Comparison of ENCODE assay signal across 8 cellular contexts in genomic region chr12:65232490-65233077, GRCh38. TPM values are rescaled to one million over a fixed set of nuclear protein-coding genes. Genes with fewer than 3 reads are reported as not detected.
DNase-seq lines count a peak whose midpoint lies in the region; ATAC-seq and TF ChIP-seq lines count a peak whose summit lies in the region.

No MANE protein-coding gene starts in this region.

- no peak overlapping the region for H3K4me3 ChIP-seq in foreskin fibroblast (ENCODE audit: low read depth in 1 of 2, low read length in 2 of 2)
- H3K4me3 ChIP-seq in upper lobe of left lung, result no peak overlapping the region

- WGBS in upper lobe of left lung, 2 donors, result 17 to 18% methylated on average over 3 of the region's 3 CpGs

- no peak for TF ChIP-seq EP300 in upper lobe of left lung (IDR thresholded peaks at IDR 0.05)

- CTCF ChIA-PET in RWPE1 (lab: Yijun Ruan, JAX), result interaction anchor here (0.6 to 2.6 kb wide), 6 partner anchors 12 to 437 kb away, joined by 3 to 10 read pairs (median 4); no protein-coding TSS in a partner anchor

- DNase-seq in RWPE1 (ENCODE audit: low spot score), result peak; percentile 9
- peak; percentile 3 to 44 for DNase-seq in foreskin fibroblast
- DNase-seq in upper lobe of left lung, result no peak
- no peak for DNase-seq in NCI-H1092 treated with DMSO at 0.1 percent for 48 hours (lab: John Stamatoyannopoulos, UW)
- DNase-seq in NCI-H1436 treated with DMSO at 0.1 percent for 48 hours (lab: John Stamatoyannopoulos, UW), result no peak

- peaks cover 0 to 9% (median 7%) of the 10 kb centered on the region in 4 donors for H3K4me1 ChIP-seq in upper lobe of left lung

- peaks cover 8 to 12% (median 10%) of the 10 kb centered on the region in 4 donors for H3K9me3 ChIP-seq in upper lobe of left lung

- peak; percentile 65 for TF ChIP-seq CTCF in 22Rv1 (IDR thresholded peaks at IDR 0.05)
- TF ChIP-seq CTCF in GM12872 (IDR thresholded peaks at IDR 0.05; ENCODE audit: insufficient read depth, low read depth, low read length), result 0 out of 3 replicates have a peak, but pooled peaks have one; percentile 9
- peak; percentile 49 for TF ChIP-seq CTCF in RWPE1 (conservative IDR thresholded peaks at IDR 0.05; ENCODE audit: low read depth)
- peak; percentile 4 for TF ChIP-seq CTCF in foreskin fibroblast (IDR thresholded peaks at IDR 0.05; ENCODE audit: low read depth, low read length)
- peak in 4 of 6 experiments; percentile 26 to 46 (median 28) for TF ChIP-seq CTCF in upper lobe of left lung (IDR thresholded peaks at IDR 0.05)

- no peak for TF ChIP-seq POLR2A in upper lobe of left lung (IDR thresholded peaks at IDR 0.05)

- POLR2A ChIA-PET in RWPE1 (lab: Yijun Ruan, JAX; ENCODE audit: low non-redundant PET), result no interaction called here

- peaks cover 0 to 8% (median 0%) of the 10 kb centered on the region in 4 donors for H3K36me3 ChIP-seq in upper lobe of left lung

- no peak for ATAC-seq in upper lobe of left lung (ENCODE audit: low FRiP score in 2 of 2)
- no peak for ATAC-seq in GM21423 (IDR thresholded peaks at IDR 0.05; ENCODE audit: unreplicated experiment)

- no peak overlapping the region for H3K27ac ChIP-seq in 22Rv1
- no peak overlapping the region for H3K27ac ChIP-seq in RWPE1
- no peak overlapping the region for H3K27ac ChIP-seq in upper lobe of left lung

- no peaks in the 10 kb centered on the region for H3K27me3 ChIP-seq in upper lobe of left lung

RNA-seq across cellular contexts. Expression of gene MSRB3, which starts 45.9 kb away (rescaled TPM):
- total RNA-seq in upper lobe of left lung, result 10 to 100 TPM; 15.7 to 76.3 (median 30.4) TPM

Comparison
In these comparisons a context has a peak if more than half of its experiments do, and no peak if none do; other contexts are left out.
1. CTCF ChIP-seq: peak in every context shown above with its lines; median percentile 65 in 22Rv1; 49 in RWPE1; 28 in upper lobe of left lung; 9 in GM12872; 4 in foreskin fibroblast.
2. DNase-seq: peak in RWPE1 (single experiment) and foreskin fibroblast (2 of 2); none in upper lobe of left lung (0 of 2), NCI-H1092 treated with DMSO at 0.1 percent for 48 hours (single experiment) and NCI-H1436 treated with DMSO at 0.1 percent for 48 hours (single experiment).